In the genomic region with DNA sequence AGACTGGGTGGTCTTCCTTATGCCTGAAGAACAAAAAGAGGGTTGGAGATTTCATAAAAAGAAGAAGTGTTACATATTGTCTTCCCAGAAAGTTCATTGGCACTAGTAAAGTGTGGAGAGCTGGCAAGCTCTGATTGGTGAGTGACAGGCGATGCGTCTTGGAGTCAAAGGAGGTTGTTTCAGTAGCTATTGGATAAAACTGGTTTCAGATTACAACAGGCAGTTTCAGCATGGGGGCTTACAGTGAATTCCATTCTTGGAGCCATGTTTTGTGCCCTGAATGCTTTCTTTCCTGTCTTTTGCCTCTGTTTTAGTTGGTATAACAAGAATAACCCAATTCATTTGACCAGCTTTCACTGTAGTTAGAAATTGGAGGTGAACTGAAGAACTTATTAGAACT, we compare ENCODE assay signal across 25 cellular contexts.
"Had no signal": no experiment of that assay in that cellular context is flagged by ENCODE, and none has a peak within 500 bp of the region (broad histone marks: within the 10 kb centered on the region; RNA-seq: fewer than 3 reads in every experiment).

No MANE protein-coding gene starts in this region.

- H3K27ac ChIP-seq: coronary artery, foreskin keratinocyte, heart left ventricle, left lung, lower lobe of right lung, neutrophil, suprapubic skin, thyroid gland had no signal

- H3K27ac Mint-ChIP-seq: endodermal cell, immature natural killer cell, memory B cell, naive B cell, nephron, type B pancreatic cell had no signal

- H3K4me1 ChIP-seq: foreskin keratinocyte, heart left ventricle, left lung, lower lobe of right lung, suprapubic skin, thyroid gland had no signal

- H3K9me3 ChIP-seq: lower lobe of right lung, neutrophil, suprapubic skin, thyroid gland had no signal

- H3K9me3 Mint-ChIP-seq: endodermal cell had no signal

- H3K27me3 ChIP-seq: foreskin keratinocyte, heart left ventricle, left lung, neutrophil, suprapubic skin, thyroid gland had no signal

- H3K4me3 Mint-ChIP-seq: endodermal cell, immature natural killer cell, memory B cell, naive B cell, nephron, type B pancreatic cell had no signal

- FAIRE-seq: endothelial cell of umbilical vein, keratinocyte, urothelium cell line had no signal

- H3K27me3 Mint-ChIP-seq: memory B cell, naive B cell, type B pancreatic cell had no signal

- H3K36me3 ChIP-seq: heart left ventricle, left lung, lower lobe of right lung, neutrophil, suprapubic skin, thyroid gland had no signal

- H3K4me2 ChIP-seq: smooth muscle cell had no signal

- DNase-seq: central memory CD4-positive, alpha-beta T cell; effector CD4-positive, alpha-beta T cell; endodermal cell; erythroblast; foreskin keratinocyte; heart left ventricle; hypothalamus; immature natural killer cell; left lung; lower lobe of right lung; naive B cell; right cardiac atrium; stimulated activated CD4-positive, alpha-beta T cell treated with anti-CD3 and anti-CD28 coated beads, Interleukin-2, amount 100 ng/mL, for 48 hours; stimulated activated naive CD4-positive, alpha-beta T cell treated with Interleukin-2 at 50 U/mL for 16 hours; thyroid gland had no signal

- H3K36me3 Mint-ChIP-seq: memory B cell, naive B cell had no signal

- H3K4me1 Mint-ChIP-seq: endodermal cell, immature natural killer cell, memory B cell, naive B cell, nephron had no signal

- H3K4me3 ChIP-seq: coronary artery, heart left ventricle, left lung, lower lobe of right lung, smooth muscle cell, suprapubic skin, thyroid gland had no signal
